In the genomic region with DNA sequence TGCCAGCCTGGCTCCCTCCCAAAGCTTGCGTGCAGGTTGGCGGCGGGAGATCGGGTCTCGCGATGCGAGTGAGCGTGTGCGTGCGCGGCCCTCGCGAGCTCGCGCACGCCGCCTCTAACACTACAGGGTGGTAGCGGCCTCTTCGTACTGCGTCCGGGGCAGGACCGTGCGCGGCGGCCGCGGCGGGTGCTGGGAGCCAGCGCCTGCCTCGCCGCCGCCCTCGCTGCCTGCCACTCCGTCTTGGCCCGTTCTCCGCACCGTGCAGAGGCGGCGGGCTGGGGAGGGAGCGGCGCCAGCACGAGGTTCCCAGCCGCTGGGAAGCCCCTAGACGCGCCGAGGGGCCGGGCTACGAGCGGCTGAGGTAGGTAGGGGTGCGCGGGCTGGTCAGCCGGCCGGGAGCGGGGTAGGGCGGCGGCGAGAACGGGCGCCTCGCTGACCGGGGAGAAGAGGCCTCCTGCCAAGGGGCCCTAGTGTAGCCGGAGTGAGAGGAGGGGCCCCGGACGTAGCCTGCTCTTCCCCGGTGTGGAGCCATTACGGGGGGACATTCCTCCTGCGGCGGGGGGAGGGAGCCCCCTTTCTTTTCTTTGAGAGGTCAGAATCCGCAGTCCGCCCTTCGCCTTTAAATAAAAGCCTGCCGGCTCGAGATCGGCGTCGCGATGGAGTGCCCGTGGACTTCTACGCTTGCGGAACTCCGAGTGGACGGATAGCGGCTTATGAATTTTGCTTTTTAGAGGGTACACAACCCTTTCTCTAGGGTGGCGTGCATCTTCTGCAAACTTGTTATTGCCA, we compare ENCODE assay signal across 8 cellular contexts. TPM values are rescaled to one million over a fixed set of nuclear protein-coding genes. Genes with fewer than 3 reads are reported as not detected.
DNase-seq lines count a peak whose midpoint lies in the region; ATAC-seq, FAIRE-seq and TF ChIP-seq lines count a peak whose summit lies in the region.

Gene C5orf24 (plus strand): TSS at position 117 of the 789 bp plus-strand sequence. CDS start 8,933 bp downstream, outside the sequence.

- peak within 1 kb of the TSS; percentile 55 for H3K9ac ChIP-seq in rectal smooth muscle tissue (ENCODE audit: low read length)

- H3K4me1 ChIP-seq in rectal smooth muscle tissue (ENCODE audit: control insufficient read depth, insufficient read depth, low read length) (peaks cover 11% of the 10 kb centered on the region), vagina (peaks cover 49% of the 10 kb centered on the region)

- peak within 1 kb of the TSS; percentile 90 for H3K27ac ChIP-seq in rectal smooth muscle tissue (ENCODE audit: low read depth, low read length)
- peak within 1 kb of the TSS; percentile 94 for H3K27ac ChIP-seq in vagina

- no peaks in the 10 kb centered on the region for H3K36me3 ChIP-seq in rectal smooth muscle tissue (ENCODE audit: control insufficient read depth, insufficient read depth, low read length)
- H3K36me3 ChIP-seq in vagina = peaks cover 0 to 8% of the 10 kb centered on the region in 2 donors

- no peaks in the 10 kb centered on the region for H3K27me3 ChIP-seq in rectal smooth muscle tissue (ENCODE audit: control insufficient read depth, insufficient read depth, low read length)
- H3K27me3 ChIP-seq in vagina = no peaks in the 10 kb centered on the region

- TF ChIP-seq POLR2A in vagina (IDR thresholded peaks at IDR 0.05) = peak in 1 of 2 donors; percentile 92

- TF ChIP-seq CTCF in astrocyte of the cerebellum (IDR thresholded peaks at IDR 0.05; ENCODE audit: low read depth, low read length, missing control alignments) = no peak
- TF ChIP-seq CTCF in vagina (IDR thresholded peaks at IDR 0.05) = no peak

- peak; percentile 92 for DNase-seq in GM18507 (ENCODE audit: extremely low spot score, insufficient read length, low read depth)
- peak; percentile 62 for DNase-seq in NCI-H187 treated with DMSO at 0.1 percent for 48 hours (lab: John Stamatoyannopoulos, UW)
- DNase-seq in T-helper 9 cell = peak; percentile 86
- DNase-seq in astrocyte of the cerebellum (ENCODE audit: low read depth) = peak; percentile 92
- DNase-seq in hepatic stellate cell (ENCODE audit: low spot score) = peak; percentile 89
- peak in 1 of 2 donors; percentile 93 for DNase-seq in vagina (ENCODE audit: extremely low spot score in 2 of 2)

- H3K4me3 ChIP-seq in astrocyte of the cerebellum (ENCODE audit: low read depth, low read length) = peak within 1 kb of the TSS; percentile 91
- H3K4me3 ChIP-seq in rectal smooth muscle tissue (ENCODE audit: low read length) = peak within 1 kb of the TSS; percentile 59
- peak within 1 kb of the TSS; percentile 69 to 89 for H3K4me3 ChIP-seq in vagina

- no peaks in the 10 kb centered on the region for H3K9me3 ChIP-seq in vagina

- peak; percentile 93 for FAIRE-seq in GM18507 (lab: Jason Lieb, UNC)

- intact Hi-C loops in vagina (cut with DNase I) = loop anchor here (10.0 kb wide), 1 partner anchor 59 kb away; the partner anchor contains the start of gene PCBD2

- in situ Hi-C loops in astrocyte of the cerebellum (cut with HindIII; ENCODE audit: low sequenced_read_pairs) = no loop called here

- ATAC-seq in HG02943 (IDR thresholded peaks at IDR 0.05; ENCODE audit: low read depth, unreplicated experiment) = peak; percentile 92

RNA-seq across cellular contexts. Expression of gene C5orf24, which starts in this region (rescaled TPM):
- total RNA-seq in vagina = 38.3 TPM
